8 cellular contexts compared by ENCODE assay signal in the genomic region with DNA sequence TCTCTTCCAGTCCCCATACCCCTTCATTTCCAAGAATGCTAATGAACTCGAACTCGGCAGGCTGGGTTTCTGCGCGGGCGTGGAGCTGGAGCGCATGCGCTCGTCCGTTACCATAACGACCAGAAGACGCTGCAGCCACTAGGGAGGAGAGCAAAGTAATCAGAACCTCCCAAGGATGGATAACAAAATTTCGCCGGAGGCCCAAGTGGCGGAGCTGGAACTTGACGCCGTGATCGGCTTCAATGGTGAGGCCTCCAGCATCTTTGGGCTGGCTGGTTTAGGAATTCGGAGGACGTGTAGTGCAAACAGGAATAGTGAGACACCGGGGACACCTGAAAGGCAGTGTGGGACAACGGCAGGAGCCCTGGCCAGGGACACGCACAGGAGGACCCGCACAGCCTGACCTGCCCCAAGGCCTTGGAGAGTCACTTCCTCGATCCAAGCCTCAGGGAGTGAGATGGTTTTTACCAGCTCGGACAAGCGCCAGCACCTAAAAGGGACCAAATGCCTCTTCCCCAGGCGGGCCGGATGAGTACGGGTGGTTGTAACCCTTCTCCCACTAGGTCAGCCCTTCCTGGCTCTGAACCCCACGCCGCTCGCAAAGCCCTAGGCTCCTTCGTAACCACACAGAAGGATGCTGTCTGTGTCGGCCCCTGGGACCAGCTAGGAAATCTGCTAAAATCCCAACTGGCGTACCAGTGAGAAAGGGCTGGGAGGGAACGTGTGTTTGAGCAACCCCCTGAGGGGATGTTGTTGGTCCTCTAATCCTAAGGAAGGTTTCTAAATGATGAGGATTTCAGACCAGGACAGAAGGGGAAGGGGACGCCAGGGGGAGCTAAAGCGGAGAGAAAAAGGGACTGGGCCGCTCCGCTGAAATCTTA. TPM values are rescaled to one million over a fixed set of nuclear protein-coding genes. Genes with fewer than 3 reads are reported as not detected.
A peak's percentile ranks its signal among the peaks of the same experiment; 100 is the strongest.
DNase-seq lines count a peak whose midpoint lies in the region; TF ChIP-seq lines count a peak whose summit lies in the region.

A gene with protein sequence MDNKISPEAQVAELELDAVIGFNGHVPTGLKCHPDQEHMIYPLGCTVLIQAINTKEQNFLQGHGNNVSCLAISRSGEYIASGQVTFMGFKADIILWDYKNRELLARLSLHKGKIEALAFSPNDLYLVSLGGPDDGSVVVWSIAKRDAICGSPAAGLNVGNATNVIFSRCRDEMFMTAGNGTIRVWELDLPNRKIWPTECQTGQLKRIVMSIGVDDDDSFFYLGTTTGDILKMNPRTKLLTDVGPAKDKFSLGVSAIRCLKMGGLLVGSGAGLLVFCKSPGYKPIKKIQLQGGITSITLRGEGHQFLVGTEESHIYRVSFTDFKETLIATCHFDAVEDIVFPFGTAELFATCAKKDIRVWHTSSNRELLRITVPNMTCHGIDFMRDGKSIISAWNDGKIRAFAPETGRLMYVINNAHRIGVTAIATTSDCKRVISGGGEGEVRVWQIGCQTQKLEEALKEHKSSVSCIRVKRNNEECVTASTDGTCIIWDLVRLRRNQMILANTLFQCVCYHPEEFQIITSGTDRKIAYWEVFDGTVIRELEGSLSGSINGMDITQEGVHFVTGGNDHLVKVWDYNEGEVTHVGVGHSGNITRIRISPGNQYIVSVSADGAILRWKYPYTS (plus strand): TSS at position 122 of the 881 bp plus-strand sequence. CDS start 54 bp downstream, at position 176.

- H3K9me3 ChIP-seq in SK-N-SH: no peaks in the 10 kb centered on the region

- no peak for TF ChIP-seq EP300 in SK-N-SH (IDR thresholded peaks at IDR 0.05; ENCODE audit: borderline replicate concordance in 1 of 2, low read depth in 1 of 2, low read length in 1 of 2)

- peaks cover 0 to 10% of the 10 kb centered on the region in 2 experiments; a peak in 2 of 4 replicates for H3K4me1 ChIP-seq in SK-N-SH (ENCODE audit: control insufficient read depth in 1 of 2, insufficient read depth in 2 of 2, low read depth in 1 of 2, low read length in 1 of 2)

- peak within 1 kb of the TSS; percentile 77 for H3K4me2 ChIP-seq in SK-N-SH

- peak within 1 kb of the TSS; percentile 75 for H3K9ac ChIP-seq in SK-N-SH

- peak within 1 kb of the TSS; percentile 97 to 100 (median 98) for H3K4me3 Mint-ChIP-seq in IgD-negative memory B cell
- peak within 1 kb of the TSS; percentile 97 for H3K4me3 Mint-ChIP-seq in activated naive CD4-positive, alpha-beta T cell treated with anti-CD3 and anti-CD28 coated beads, Interleukin-2, amount 50 U/mL, for 24 hours

- H3K9me3 Mint-ChIP-seq in IgD-negative memory B cell: no peaks in the 10 kb centered on the region
- H3K9me3 Mint-ChIP-seq in activated naive CD4-positive, alpha-beta T cell treated with anti-CD3 and anti-CD28 coated beads, Interleukin-2, amount 50 U/mL, for 24 hours: no peaks in the 10 kb centered on the region

- H3K27me3 ChIP-seq in SK-N-SH (ENCODE audit: insufficient read depth): no peaks in the 10 kb centered on the region

- H3K4me3 ChIP-seq in SK-N-SH (ENCODE audit: low read depth in 2 of 2, low read length in 1 of 2): peak within 1 kb of the TSS; percentile 89 to 94

- DNase-seq in NCI-H1092 treated with DMSO at 0.1 percent for 48 hours (lab: John Stamatoyannopoulos, UW): peak; percentile 5
- no peak for DNase-seq in NCI-H1092 (lab: John Stamatoyannopoulos, UW)
- peak; percentile 82 for DNase-seq in SK-N-SH
- peak; percentile 74 for DNase-seq in glomerular visceral epithelial cell (ENCODE audit: extremely low spot score)
- DNase-seq in occipital lobe (lab: John Stamatoyannopoulos, UW): peak; percentile 75
- peak; percentile 83 for DNase-seq in superior temporal gyrus (ENCODE audit: extremely low spot score)

- H3K27ac Mint-ChIP-seq in IgD-negative memory B cell: peak within 1 kb of the TSS; percentile 95 to 97 (median 96)
- peak within 1 kb of the TSS; percentile 96 for H3K27ac Mint-ChIP-seq in activated naive CD4-positive, alpha-beta T cell treated with anti-CD3 and anti-CD28 coated beads, Interleukin-2, amount 50 U/mL, for 24 hours

- no peaks in the 10 kb centered on the region for H3K36me3 ChIP-seq in SK-N-SH (replicated peaks in 1 of 2; ENCODE audit: control insufficient read depth in 1 of 2, insufficient read depth in 2 of 2, low read length in 1 of 2)

- H3K27ac ChIP-seq in SK-N-SH (ENCODE audit: low read depth in 2 of 2, low read length in 1 of 2): peak within 1 kb of the TSS; percentile 38 to 61; a peak in 3 of 4 replicates

- H3K36me3 Mint-ChIP-seq in IgD-negative memory B cell: peaks cover 2% of the 10 kb centered on the region
- no peaks in the 10 kb centered on the region for H3K36me3 Mint-ChIP-seq in activated naive CD4-positive, alpha-beta T cell treated with anti-CD3 and anti-CD28 coated beads, Interleukin-2, amount 50 U/mL, for 24 hours

- H3K27me3 Mint-ChIP-seq in IgD-negative memory B cell: peaks cover 2% of the 10 kb centered on the region
- H3K27me3 Mint-ChIP-seq in activated naive CD4-positive, alpha-beta T cell treated with anti-CD3 and anti-CD28 coated beads, Interleukin-2, amount 50 U/mL, for 24 hours: no peaks in the 10 kb centered on the region

- peak; percentile 83 for TF ChIP-seq CTCF in SK-N-SH (IDR thresholded peaks at IDR 0.05)

- WGBS in SK-N-SH (ENCODE audit: low lambda C conversion rate): 18% methylated on average over 33 of the region's 40 CpGs

- TF ChIP-seq RAD21 in SK-N-SH (IDR thresholded peaks at IDR 0.05; ENCODE audit: low read length): peak; percentile 64

- H3K79me2 ChIP-seq in SK-N-SH (ENCODE audit: insufficient read depth): peaks cover 13% of the 10 kb centered on the region

- H4K20me1 ChIP-seq in SK-N-SH (ENCODE audit: insufficient read depth): no peaks in the 10 kb centered on the region

- peak within 1 kb of the TSS; percentile 99 for H2AFZ ChIP-seq in SK-N-SH (ENCODE audit: low read depth)

- H3K4me1 Mint-ChIP-seq in IgD-negative memory B cell: peaks cover 14 to 33% (median 17%) of the 10 kb centered on the region in 3 donors
- peaks cover 27% of the 10 kb centered on the region for H3K4me1 Mint-ChIP-seq in activated naive CD4-positive, alpha-beta T cell treated with anti-CD3 and anti-CD28 coated beads, Interleukin-2, amount 50 U/mL, for 24 hours

- CTCF ChIA-PET in SK-N-SH (lab: Yijun Ruan, JAX): interaction anchor here (0.6 to 2.7 kb wide), 21 partner anchors 11 to 407 kb away, joined by 3 to 28 read pairs (median 4); no protein-coding TSS in a partner anchor

- peaks cover 15% of the 10 kb centered on the region for H3F3A ChIP-seq in SK-N-SH (replicated peaks; ENCODE audit: insufficient read depth)

- POLR2A ChIA-PET in SK-N-SH (lab: Yijun Ruan, JAX): no interaction called here

- H3K9me2 ChIP-seq in SK-N-SH: no peaks in the 10 kb centered on the region

TF ChIP-seq in SK-N-SH, 30 proteins besides CTCF, POLR2A, EP300 and RAD21 (continues in another document):
- TF ChIP-seq MXI1 (IDR thresholded peaks at IDR 0.05; ENCODE audit: low read depth, low read length) (peak; percentile 82), RCOR1 (IDR thresholded peaks at IDR 0.05; ENCODE audit: low read length) (peak; percentile 62; the same call in 1 of the 2 replicates), FOSL2 (IDR thresholded peaks at IDR 0.05; ENCODE audit: borderline replicate concordance, low read depth) (no peak), RFX5 (IDR thresholded peaks at IDR 0.05; ENCODE audit: low read length) (no peak), FOXM1 (IDR thresholded peaks at IDR 0.05; ENCODE audit: low read depth) (no peak), RXRA (IDR thresholded peaks at IDR 0.05; ENCODE audit: borderline replicate concordance, low read depth) (no peak), FOXJ3 (CRISPR knock-in tag; IDR thresholded peaks at IDR 0.05) (no peak), ELF1 (IDR thresholded peaks at IDR 0.05) (no peak), CHD2 (IDR thresholded peaks at IDR 0.05; ENCODE audit: low read length, partially characterized antibody) (no peak)
- TF ChIP-seq, protein P1, sequence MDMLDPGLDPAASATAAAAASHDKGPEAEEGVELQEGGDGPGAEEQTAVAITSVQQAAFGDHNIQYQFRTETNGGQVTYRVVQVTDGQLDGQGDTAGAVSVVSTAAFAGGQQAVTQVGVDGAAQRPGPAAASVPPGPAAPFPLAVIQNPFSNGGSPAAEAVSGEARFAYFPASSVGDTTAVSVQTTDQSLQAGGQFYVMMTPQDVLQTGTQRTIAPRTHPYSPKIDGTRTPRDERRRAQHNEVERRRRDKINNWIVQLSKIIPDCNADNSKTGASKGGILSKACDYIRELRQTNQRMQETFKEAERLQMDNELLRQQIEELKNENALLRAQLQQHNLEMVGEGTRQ (IDR thresholded peaks at IDR 0.05; ENCODE audit: borderline replicate concordance, low read depth, low read length): no peak
- TF ChIP-seq, protein P2, sequence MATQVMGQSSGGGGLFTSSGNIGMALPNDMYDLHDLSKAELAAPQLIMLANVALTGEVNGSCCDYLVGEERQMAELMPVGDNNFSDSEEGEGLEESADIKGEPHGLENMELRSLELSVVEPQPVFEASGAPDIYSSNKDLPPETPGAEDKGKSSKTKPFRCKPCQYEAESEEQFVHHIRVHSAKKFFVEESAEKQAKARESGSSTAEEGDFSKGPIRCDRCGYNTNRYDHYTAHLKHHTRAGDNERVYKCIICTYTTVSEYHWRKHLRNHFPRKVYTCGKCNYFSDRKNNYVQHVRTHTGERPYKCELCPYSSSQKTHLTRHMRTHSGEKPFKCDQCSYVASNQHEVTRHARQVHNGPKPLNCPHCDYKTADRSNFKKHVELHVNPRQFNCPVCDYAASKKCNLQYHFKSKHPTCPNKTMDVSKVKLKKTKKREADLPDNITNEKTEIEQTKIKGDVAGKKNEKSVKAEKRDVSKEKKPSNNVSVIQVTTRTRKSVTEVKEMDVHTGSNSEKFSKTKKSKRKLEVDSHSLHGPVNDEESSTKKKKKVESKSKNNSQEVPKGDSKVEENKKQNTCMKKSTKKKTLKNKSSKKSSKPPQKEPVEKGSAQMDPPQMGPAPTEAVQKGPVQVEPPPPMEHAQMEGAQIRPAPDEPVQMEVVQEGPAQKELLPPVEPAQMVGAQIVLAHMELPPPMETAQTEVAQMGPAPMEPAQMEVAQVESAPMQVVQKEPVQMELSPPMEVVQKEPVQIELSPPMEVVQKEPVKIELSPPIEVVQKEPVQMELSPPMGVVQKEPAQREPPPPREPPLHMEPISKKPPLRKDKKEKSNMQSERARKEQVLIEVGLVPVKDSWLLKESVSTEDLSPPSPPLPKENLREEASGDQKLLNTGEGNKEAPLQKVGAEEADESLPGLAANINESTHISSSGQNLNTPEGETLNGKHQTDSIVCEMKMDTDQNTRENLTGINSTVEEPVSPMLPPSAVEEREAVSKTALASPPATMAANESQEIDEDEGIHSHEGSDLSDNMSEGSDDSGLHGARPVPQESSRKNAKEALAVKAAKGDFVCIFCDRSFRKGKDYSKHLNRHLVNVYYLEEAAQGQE (IDR thresholded peaks at IDR 0.05; ENCODE audit: low read depth, low read length): no peak

RNA-seq across cellular contexts. Expression of the gene that starts here (rescaled TPM):
- polyA plus RNA-seq in IgD-negative memory B cell: not detected
- 0.11 and 0.26 TPM in 2 replicates for polyA plus RNA-seq in SK-N-SH (2012; rRNA removed)
- 0.05 and 0.28 TPM in 2 replicates for polyA plus RNA-seq in SK-N-SH (2012; cell fraction: cytosol; rRNA removed)
- polyA plus RNA-seq in SK-N-SH (2012; cell fraction: nucleus; rRNA removed): 0.05 and 0.87 TPM in 2 replicates
- total RNA-seq in occipital lobe: 2.2 TPM

Comparison
In these comparisons a context has a peak if more than half of its experiments do, and no peak if none do; other contexts are left out.
1. Peak in DNase-seq, H3K4me3 ChIP-seq, H3K27ac ChIP-seq, H3K9ac ChIP-seq and H3K4me2 ChIP-seq in SK-N-SH; RNA of the gene not detected or under 1 TPM.